In genomic region chr4:177713454-177713853, GRCh38 we compare ENCODE assay signal across 17 cellular contexts.
DNase-seq lines count a peak whose midpoint lies in the region; ATAC-seq and TF ChIP-seq lines count a peak whose summit lies in the region.
"Had no signal": no experiment of that assay in that cellular context is flagged by ENCODE, and none has a peak within 500 bp of the region (broad histone marks: within the 10 kb centered on the region; RNA-seq: fewer than 3 reads in every experiment).

No MANE protein-coding gene starts in this region.

- H3K9me3 Mint-ChIP-seq in activated naive CD8-positive, alpha-beta T cell treated with anti-CD3 and anti-CD28 coated beads, Interleukin-2, amount 50 U/mL, for 24 hours: no peaks in the 10 kb centered on the region
- H3K9me3 Mint-ChIP-seq: CD4-positive, alpha-beta memory T cell; GM23338 had no signal

- ATAC-seq in right lobe of liver: peak; percentile 59 to 91 (median 86)
- no peak for ATAC-seq in activated naive CD8-positive, alpha-beta T cell treated with anti-CD3 and anti-CD28 coated beads, Interleukin-2, amount 50 U/mL, for 24 hours
- ATAC-seq: GM23338, HCT116 had no signal

- H3K36me3 Mint-ChIP-seq in activated naive CD8-positive, alpha-beta T cell treated with anti-CD3 and anti-CD28 coated beads, Interleukin-2, amount 50 U/mL, for 24 hours (ENCODE audit: low read depth): no peaks in the 10 kb centered on the region
- H3K36me3 Mint-ChIP-seq: CD4-positive, alpha-beta memory T cell had no signal

- H3K4me3 Mint-ChIP-seq in activated naive CD8-positive, alpha-beta T cell treated with anti-CD3 and anti-CD28 coated beads, Interleukin-2, amount 50 U/mL, for 24 hours: no peak overlapping the region
- H3K4me3 Mint-ChIP-seq: CD4-positive, alpha-beta memory T cell; GM23338; H9 had no signal

- H3K27ac ChIP-seq in 22Rv1 (peak overlapping the region; percentile 17; the same call in 1 of the 2 replicates), VCaP (peak overlapping the region; percentile 22), right lobe of liver (no peak overlapping the region)

- peaks cover 0 to 10% (median 0%) of the 10 kb centered on the region in 4 donors for H3K4me1 ChIP-seq in right lobe of liver

- 39% methylated on average over 3 of the region's 3 CpGs for WGBS in right lobe of liver (ENCODE audit: insufficient coverage, low coverage, low lambda C conversion rate, missing lambda C conversion rate)

- H3K4me3 ChIP-seq in LNCaP clone FGC (ENCODE audit: low read depth, low read length): no peak overlapping the region
- no peak overlapping the region for H3K4me3 ChIP-seq in right lobe of liver
- no peak overlapping the region for H3K4me3 ChIP-seq in foreskin fibroblast (ENCODE audit: low read depth in 1 of 2, low read length in 2 of 2)
- H3K4me3 ChIP-seq: GM23338 had no signal

- TF ChIP-seq CTCF in 22Rv1 (IDR thresholded peaks at IDR 0.05) (no peak), LNCaP clone FGC (IDR thresholded peaks at IDR 0.05; ENCODE audit: control insufficient read depth, extremely low read depth, insufficient read depth) (no peak), VCaP (conservative IDR thresholded peaks at IDR 0.05) (no peak), right lobe of liver (IDR thresholded peaks at IDR 0.05) (no peak), foreskin fibroblast (IDR thresholded peaks at IDR 0.05; ENCODE audit: low read depth, low read length) (no peak)

- no peaks in the 10 kb centered on the region for H3K9me3 ChIP-seq in right lobe of liver

- H3K4me1 Mint-ChIP-seq in activated naive CD8-positive, alpha-beta T cell treated with anti-CD3 and anti-CD28 coated beads, Interleukin-2, amount 50 U/mL, for 24 hours: no peaks in the 10 kb centered on the region
- H3K4me1 Mint-ChIP-seq: CD4-positive, alpha-beta memory T cell had no signal

- intact Hi-C loops in right lobe of liver (cut with DNase I): no loop called here

- H3K36me3 ChIP-seq in right lobe of liver: no peaks in the 10 kb centered on the region

- no peak overlapping the region for H3K27ac Mint-ChIP-seq in activated naive CD8-positive, alpha-beta T cell treated with anti-CD3 and anti-CD28 coated beads, Interleukin-2, amount 50 U/mL, for 24 hours
- H3K27ac Mint-ChIP-seq: CD4-positive, alpha-beta memory T cell; GM23338; H9 had no signal

- peak; percentile 60 for DNase-seq in LNCaP clone FGC (ENCODE audit: low read depth)
- DNase-seq in right lobe of liver: no peak
- DNase-seq in foreskin fibroblast: no peak
- no peak for DNase-seq in NCI-H2081 treated with DMSO at 0.1 percent for 48 hours (lab: John Stamatoyannopoulos, UW)
- no peak for DNase-seq in activated naive CD8-positive, alpha-beta T cell treated with anti-CD3 and anti-CD28 coated beads, Interleukin-2, amount 50 U/mL, for 24 hours
- DNase-seq: C1 segment of cervical spinal cord; Calu3; CD4-positive, alpha-beta memory T cell; COR-L47; DMS53; DMS79 treated with DMSO at 0.1 percent for 48 hours; GF-D8; H9 had no signal

- no peak for TF ChIP-seq POLR2A in right lobe of liver (IDR thresholded peaks at IDR 0.05)

- H3K27me3 ChIP-seq in right lobe of liver: no peaks in the 10 kb centered on the region

- H3K27me3 Mint-ChIP-seq in activated naive CD8-positive, alpha-beta T cell treated with anti-CD3 and anti-CD28 coated beads, Interleukin-2, amount 50 U/mL, for 24 hours: no peaks in the 10 kb centered on the region
- H3K27me3 Mint-ChIP-seq: CD4-positive, alpha-beta memory T cell had no signal

Comparison
In these comparisons a context has a peak if more than half of its experiments do, and no peak if none do; other contexts are left out.
1. H3K27ac ChIP-seq: peak in 22Rv1 (single experiment) and VCaP (single experiment); none in right lobe of liver (0 of 3).